ENCODE assay signal across 1 cellular context in the genomic region with DNA sequence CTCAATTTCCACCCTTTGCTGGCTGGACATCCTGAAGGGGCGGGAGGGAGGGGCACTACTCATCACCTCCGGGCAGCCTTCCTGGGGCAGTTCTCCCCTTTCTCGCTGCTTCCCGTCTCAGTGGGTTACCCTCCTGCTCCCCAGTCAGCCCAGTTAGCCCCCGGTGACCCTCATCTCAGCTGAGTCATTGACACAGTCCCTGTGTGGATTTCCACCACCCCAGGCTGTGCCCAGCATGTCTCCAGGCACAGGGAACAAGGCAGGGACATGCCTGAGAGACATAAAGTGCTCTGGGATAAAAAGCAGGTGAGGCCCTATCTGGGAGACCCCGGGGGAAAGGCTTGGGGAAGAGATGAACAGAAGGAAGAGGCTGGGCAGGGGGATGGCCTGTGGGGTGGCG.
TF ChIP-seq lines count a peak whose summit lies in the region.

No MANE protein-coding gene starts in this region.

TF ChIP-seq in H1, 55 proteins besides CTCF, POLR2A, EP300 and RAD21:
- no peak for TF ChIP-seq JUND (IDR thresholded peaks at IDR 0.05; ENCODE audit: low read length)
- TF ChIP-seq SAP30 (IDR thresholded peaks at IDR 0.05; ENCODE audit: insufficient read depth, insufficient replicate concordance, low read length): no peak
- no peak for TF ChIP-seq RBBP5 (IDR thresholded peaks at IDR 0.05; ENCODE audit: borderline replicate concordance, low read depth, low read length)
- TF ChIP-seq YY1 (IDR thresholded peaks at IDR 0.05; ENCODE audit: low read depth, low read length): no peak
- TF ChIP-seq FOSL1 (IDR thresholded peaks at IDR 0.05; ENCODE audit: insufficient read depth, low read depth, low read length): no peak
- TF ChIP-seq KDM1A (IDR thresholded peaks at IDR 0.05; ENCODE audit: borderline replicate concordance, low read length): no peak
- TF ChIP-seq SP1 (IDR thresholded peaks at IDR 0.05; ENCODE audit: low read depth, low read length): no peak
- no peak for TF ChIP-seq JUN (IDR thresholded peaks at IDR 0.05; ENCODE audit: low read depth, low read length)
- TF ChIP-seq POU5F1 (IDR thresholded peaks at IDR 0.05; ENCODE audit: low read depth, low read length): no peak
- no peak for TF ChIP-seq TAF1 (IDR thresholded peaks at IDR 0.05; ENCODE audit: low read depth, low read length)
- no peak for TF ChIP-seq ASH2L (IDR thresholded peaks at IDR 0.05; ENCODE audit: low read length)
- TF ChIP-seq SRF (IDR thresholded peaks at IDR 0.05; ENCODE audit: low read depth, low read length): no peak
- TF ChIP-seq EZH2 (IDR thresholded peaks at IDR 0.05; ENCODE audit: low read depth, low read length, severe bottlenecking): no peak
TF ChIP-seq in H1: peak in this region for 0.
